Comparison of ENCODE assay signal across 1 cellular context in genomic region chr12:113214938-113215400, GRCh38.
TF ChIP-seq lines count a peak whose summit lies in the region.

No MANE protein-coding gene starts in this region.

TF ChIP-seq in GM12878, 131 proteins besides CTCF, POLR2A, EP300 and RAD21 (continued from another document and continues in another):
- TF ChIP-seq, protein P1, sequence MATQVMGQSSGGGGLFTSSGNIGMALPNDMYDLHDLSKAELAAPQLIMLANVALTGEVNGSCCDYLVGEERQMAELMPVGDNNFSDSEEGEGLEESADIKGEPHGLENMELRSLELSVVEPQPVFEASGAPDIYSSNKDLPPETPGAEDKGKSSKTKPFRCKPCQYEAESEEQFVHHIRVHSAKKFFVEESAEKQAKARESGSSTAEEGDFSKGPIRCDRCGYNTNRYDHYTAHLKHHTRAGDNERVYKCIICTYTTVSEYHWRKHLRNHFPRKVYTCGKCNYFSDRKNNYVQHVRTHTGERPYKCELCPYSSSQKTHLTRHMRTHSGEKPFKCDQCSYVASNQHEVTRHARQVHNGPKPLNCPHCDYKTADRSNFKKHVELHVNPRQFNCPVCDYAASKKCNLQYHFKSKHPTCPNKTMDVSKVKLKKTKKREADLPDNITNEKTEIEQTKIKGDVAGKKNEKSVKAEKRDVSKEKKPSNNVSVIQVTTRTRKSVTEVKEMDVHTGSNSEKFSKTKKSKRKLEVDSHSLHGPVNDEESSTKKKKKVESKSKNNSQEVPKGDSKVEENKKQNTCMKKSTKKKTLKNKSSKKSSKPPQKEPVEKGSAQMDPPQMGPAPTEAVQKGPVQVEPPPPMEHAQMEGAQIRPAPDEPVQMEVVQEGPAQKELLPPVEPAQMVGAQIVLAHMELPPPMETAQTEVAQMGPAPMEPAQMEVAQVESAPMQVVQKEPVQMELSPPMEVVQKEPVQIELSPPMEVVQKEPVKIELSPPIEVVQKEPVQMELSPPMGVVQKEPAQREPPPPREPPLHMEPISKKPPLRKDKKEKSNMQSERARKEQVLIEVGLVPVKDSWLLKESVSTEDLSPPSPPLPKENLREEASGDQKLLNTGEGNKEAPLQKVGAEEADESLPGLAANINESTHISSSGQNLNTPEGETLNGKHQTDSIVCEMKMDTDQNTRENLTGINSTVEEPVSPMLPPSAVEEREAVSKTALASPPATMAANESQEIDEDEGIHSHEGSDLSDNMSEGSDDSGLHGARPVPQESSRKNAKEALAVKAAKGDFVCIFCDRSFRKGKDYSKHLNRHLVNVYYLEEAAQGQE (IDR thresholded peaks at IDR 0.05; ENCODE audit: low read depth, low read length), result no peak
- TF ChIP-seq ASH2L (IDR thresholded peaks at IDR 0.05; ENCODE audit: borderline replicate concordance, low read depth), result no peak
- TF ChIP-seq, protein P2, sequence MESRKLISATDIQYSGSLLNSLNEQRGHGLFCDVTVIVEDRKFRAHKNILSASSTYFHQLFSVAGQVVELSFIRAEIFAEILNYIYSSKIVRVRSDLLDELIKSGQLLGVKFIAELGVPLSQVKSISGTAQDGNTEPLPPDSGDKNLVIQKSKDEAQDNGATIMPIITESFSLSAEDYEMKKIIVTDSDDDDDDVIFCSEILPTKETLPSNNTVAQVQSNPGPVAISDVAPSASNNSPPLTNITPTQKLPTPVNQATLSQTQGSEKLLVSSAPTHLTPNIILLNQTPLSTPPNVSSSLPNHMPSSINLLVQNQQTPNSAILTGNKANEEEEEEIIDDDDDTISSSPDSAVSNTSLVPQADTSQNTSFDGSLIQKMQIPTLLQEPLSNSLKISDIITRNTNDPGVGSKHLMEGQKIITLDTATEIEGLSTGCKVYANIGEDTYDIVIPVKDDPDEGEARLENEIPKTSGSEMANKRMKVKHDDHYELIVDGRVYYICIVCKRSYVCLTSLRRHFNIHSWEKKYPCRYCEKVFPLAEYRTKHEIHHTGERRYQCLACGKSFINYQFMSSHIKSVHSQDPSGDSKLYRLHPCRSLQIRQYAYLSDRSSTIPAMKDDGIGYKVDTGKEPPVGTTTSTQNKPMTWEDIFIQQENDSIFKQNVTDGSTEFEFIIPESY (IDR thresholded peaks at IDR 0.05), result no peak
- no peak; the same call in 1 of the 2 replicates for TF ChIP-seq KDM1A (IDR thresholded peaks at IDR 0.05; ENCODE audit: borderline replicate concordance)
- TF ChIP-seq TCF3 (IDR thresholded peaks at IDR 0.05; ENCODE audit: borderline replicate concordance, insufficient read depth, low read depth, low read length), result no peak
- TF ChIP-seq YBX1 (IDR thresholded peaks at IDR 0.05), result no peak
- no peak for TF ChIP-seq ZSCAN29 (IDR thresholded peaks at IDR 0.05)
- TF ChIP-seq RUNX3 (IDR thresholded peaks at IDR 0.05; ENCODE audit: low read length), result peak; percentile 99
- peak; percentile 99 for TF ChIP-seq IKZF2 (IDR thresholded peaks at IDR 0.05)
- TF ChIP-seq, protein P3, sequence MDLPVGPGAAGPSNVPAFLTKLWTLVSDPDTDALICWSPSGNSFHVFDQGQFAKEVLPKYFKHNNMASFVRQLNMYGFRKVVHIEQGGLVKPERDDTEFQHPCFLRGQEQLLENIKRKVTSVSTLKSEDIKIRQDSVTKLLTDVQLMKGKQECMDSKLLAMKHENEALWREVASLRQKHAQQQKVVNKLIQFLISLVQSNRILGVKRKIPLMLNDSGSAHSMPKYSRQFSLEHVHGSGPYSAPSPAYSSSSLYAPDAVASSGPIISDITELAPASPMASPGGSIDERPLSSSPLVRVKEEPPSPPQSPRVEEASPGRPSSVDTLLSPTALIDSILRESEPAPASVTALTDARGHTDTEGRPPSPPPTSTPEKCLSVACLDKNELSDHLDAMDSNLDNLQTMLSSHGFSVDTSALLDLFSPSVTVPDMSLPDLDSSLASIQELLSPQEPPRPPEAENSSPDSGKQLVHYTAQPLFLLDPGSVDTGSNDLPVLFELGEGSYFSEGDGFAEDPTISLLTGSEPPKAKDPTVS (IDR thresholded peaks at IDR 0.05; ENCODE audit: low read depth, low read length), result no peak
- TF ChIP-seq FOXK2 (IDR thresholded peaks at IDR 0.05), result no peak
- peak; percentile 81; the same call in 1 of the 2 replicates for TF ChIP-seq NR2F1 (conservative IDR thresholded peaks at IDR 0.05)
- no peak for TF ChIP-seq NFYA (IDR thresholded peaks at IDR 0.05; ENCODE audit: borderline replicate concordance, low read depth, low read length)
- TF ChIP-seq RCOR1 (conservative IDR thresholded peaks at IDR 0.05; ENCODE audit: low read depth, low read length), result no peak
- TF ChIP-seq STAT3 (IDR thresholded peaks at IDR 0.05; ENCODE audit: low read depth, low read length), result no peak
- TF ChIP-seq, protein P4, sequence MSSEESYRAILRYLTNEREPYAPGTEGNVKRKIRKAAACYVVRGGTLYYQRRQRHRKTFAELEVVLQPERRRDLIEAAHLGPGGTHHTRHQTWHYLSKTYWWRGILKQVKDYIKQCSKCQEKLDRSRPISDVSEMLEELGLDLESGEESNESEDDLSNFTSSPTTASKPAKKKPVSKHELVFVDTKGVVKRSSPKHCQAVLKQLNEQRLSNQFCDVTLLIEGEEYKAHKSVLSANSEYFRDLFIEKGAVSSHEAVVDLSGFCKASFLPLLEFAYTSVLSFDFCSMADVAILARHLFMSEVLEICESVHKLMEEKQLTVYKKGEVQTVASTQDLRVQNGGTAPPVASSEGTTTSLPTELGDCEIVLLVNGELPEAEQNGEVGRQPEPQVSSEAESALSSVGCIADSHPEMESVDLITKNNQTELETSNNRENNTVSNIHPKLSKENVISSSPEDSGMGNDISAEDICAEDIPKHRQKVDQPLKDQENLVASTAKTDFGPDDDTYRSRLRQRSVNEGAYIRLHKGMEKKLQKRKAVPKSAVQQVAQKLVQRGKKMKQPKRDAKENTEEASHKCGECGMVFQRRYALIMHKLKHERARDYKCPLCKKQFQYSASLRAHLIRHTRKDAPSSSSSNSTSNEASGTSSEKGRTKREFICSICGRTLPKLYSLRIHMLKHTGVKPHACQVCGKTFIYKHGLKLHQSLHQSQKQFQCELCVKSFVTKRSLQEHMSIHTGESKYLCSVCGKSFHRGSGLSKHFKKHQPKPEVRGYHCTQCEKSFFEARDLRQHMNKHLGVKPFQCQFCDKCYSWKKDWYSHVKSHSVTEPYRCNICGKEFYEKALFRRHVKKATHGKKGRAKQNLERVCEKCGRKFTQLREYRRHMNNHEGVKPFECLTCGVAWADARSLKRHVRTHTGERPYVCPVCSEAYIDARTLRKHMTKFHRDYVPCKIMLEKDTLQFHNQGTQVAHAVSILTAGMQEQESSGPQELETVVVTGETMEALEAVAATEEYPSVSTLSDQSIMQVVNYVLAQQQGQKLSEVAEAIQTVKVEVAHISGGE (CRISPR knock-in tag; IDR thresholded peaks at IDR 0.05), result no peak
- no peak for TF ChIP-seq RAD51 (IDR thresholded peaks at IDR 0.05)
- no peak for TF ChIP-seq CUX1 (IDR thresholded peaks at IDR 0.05; ENCODE audit: insufficient replicate concordance, low read depth, low read length)
- no peak for TF ChIP-seq NR2C1 (IDR thresholded peaks at IDR 0.05)
- no peak for TF ChIP-seq MXI1 (IDR thresholded peaks at IDR 0.05; ENCODE audit: low read depth, low read length)
- no peak for TF ChIP-seq RFX5 (IDR thresholded peaks at IDR 0.05; ENCODE audit: low read depth, low read length)
- TF ChIP-seq ZNF622 (IDR thresholded peaks at IDR 0.05), result no peak
- no peak for TF ChIP-seq ZNF384 (IDR thresholded peaks at IDR 0.05; ENCODE audit: borderline replicate concordance, low read depth, low read length)
- TF ChIP-seq, protein P5, sequence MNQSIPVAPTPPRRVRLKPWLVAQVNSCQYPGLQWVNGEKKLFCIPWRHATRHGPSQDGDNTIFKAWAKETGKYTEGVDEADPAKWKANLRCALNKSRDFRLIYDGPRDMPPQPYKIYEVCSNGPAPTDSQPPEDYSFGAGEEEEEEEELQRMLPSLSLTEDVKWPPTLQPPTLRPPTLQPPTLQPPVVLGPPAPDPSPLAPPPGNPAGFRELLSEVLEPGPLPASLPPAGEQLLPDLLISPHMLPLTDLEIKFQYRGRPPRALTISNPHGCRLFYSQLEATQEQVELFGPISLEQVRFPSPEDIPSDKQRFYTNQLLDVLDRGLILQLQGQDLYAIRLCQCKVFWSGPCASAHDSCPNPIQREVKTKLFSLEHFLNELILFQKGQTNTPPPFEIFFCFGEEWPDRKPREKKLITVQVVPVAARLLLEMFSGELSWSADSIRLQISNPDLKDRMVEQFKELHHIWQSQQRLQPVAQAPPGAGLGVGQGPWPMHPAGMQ (IDR thresholded peaks at IDR 0.05; ENCODE audit: borderline replicate concordance), result no peak
- TF ChIP-seq FOXM1 (IDR thresholded peaks at IDR 0.05; ENCODE audit: low read depth, low read length), result peak; percentile 88
- TF ChIP-seq SMC3 (IDR thresholded peaks at IDR 0.05; ENCODE audit: borderline replicate concordance, low read length), result no peak
- TF ChIP-seq, protein P6, sequence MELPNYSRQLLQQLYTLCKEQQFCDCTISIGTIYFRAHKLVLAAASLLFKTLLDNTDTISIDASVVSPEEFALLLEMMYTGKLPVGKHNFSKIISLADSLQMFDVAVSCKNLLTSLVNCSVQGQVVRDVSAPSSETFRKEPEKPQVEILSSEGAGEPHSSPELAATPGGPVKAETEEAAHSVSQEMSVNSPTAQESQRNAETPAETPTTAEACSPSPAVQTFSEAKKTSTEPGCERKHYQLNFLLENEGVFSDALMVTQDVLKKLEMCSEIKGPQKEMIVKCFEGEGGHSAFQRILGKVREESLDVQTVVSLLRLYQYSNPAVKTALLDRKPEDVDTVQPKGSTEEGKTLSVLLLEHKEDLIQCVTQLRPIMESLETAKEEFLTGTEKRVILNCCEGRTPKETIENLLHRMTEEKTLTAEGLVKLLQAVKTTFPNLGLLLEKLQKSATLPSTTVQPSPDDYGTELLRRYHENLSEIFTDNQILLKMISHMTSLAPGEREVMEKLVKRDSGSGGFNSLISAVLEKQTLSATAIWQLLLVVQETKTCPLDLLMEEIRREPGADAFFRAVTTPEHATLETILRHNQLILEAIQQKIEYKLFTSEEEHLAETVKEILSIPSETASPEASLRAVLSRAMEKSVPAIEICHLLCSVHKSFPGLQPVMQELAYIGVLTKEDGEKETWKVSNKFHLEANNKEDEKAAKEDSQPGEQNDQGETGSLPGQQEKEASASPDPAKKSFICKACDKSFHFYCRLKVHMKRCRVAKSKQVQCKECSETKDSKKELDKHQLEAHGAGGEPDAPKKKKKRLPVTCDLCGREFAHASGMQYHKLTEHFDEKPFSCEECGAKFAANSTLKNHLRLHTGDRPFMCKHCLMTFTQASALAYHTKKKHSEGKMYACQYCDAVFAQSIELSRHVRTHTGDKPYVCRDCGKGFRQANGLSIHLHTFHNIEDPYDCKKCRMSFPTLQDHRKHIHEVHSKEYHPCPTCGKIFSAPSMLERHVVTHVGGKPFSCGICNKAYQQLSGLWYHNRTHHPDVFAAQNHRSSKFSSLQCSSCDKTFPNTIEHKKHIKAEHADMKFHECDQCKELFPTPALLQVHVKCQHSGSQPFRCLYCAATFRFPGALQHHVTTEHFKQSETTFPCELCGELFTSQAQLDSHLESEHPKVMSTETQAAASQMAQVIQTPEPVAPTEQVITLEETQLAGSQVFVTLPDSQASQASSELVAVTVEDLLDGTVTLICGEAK (IDR thresholded peaks at IDR 0.05; ENCODE audit: borderline replicate concordance), result no peak
- peak; percentile 57; the same call in 1 of the 2 replicates for TF ChIP-seq ZBED1 (IDR thresholded peaks at IDR 0.05; ENCODE audit: borderline replicate concordance)
- no peak for TF ChIP-seq KLF5 (IDR thresholded peaks at IDR 0.05; ENCODE audit: partially characterized antibody)
- TF ChIP-seq CREB1 (IDR thresholded peaks at IDR 0.05; ENCODE audit: low read depth), result peak; percentile 39; the same call in 1 of the 2 replicates
- TF ChIP-seq PAX8 (IDR thresholded peaks at IDR 0.05), result no peak
- peak; percentile 83; the same call in 1 of the 2 replicates for TF ChIP-seq GATAD2B (conservative IDR thresholded peaks at IDR 0.05; ENCODE audit: low read depth)
